12 cellular contexts compared by ENCODE assay signal in the genomic region with DNA sequence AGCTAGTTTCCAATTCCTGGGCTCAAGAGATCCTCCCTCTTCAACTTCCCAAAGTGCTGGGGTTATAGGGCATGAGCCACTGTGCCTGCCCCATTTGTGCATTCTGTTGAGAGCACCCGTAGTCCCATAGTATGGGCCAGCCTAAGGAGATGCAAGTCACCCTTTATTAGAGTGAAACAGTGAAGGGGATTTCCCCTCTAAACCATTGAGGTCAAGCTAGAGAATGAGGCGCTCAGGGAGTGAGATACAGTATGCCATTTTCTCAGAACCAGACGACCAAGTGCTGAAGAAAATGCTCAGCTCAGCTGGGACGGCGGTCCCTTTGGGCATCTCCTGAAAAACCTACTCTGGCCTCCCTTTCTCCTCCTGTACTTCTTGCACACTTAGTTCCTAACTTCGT. TPM values are rescaled to one million over a fixed set of nuclear protein-coding genes. Genes with fewer than 3 reads are reported as not detected.
DNase-seq lines count a peak whose midpoint lies in the region; ATAC-seq, FAIRE-seq and TF ChIP-seq lines count a peak whose summit lies in the region.
"Had no signal": no experiment of that assay in that cellular context is flagged by ENCODE, and none has a peak within 500 bp of the region (broad histone marks: within the 10 kb centered on the region; RNA-seq: fewer than 3 reads in every experiment).

No MANE protein-coding gene starts in this region.

- H2AFZ ChIP-seq in HepG2 (ENCODE audit: low read length): no peak overlapping the region

- peak; percentile 54 for ATAC-seq in GM18870 (IDR thresholded peaks at IDR 0.05; ENCODE audit: unreplicated experiment)
- peak; percentile 59 for ATAC-seq in GM21619 (IDR thresholded peaks at IDR 0.05; ENCODE audit: unreplicated experiment)
- peak; percentile 50 for ATAC-seq in HG03565 (IDR thresholded peaks at IDR 0.05; ENCODE audit: unreplicated experiment)
- peak; percentile 77 to 85 (median 79) for ATAC-seq in natural killer cell
- no peak for ATAC-seq in HepG2
- ATAC-seq: left lobe of liver had no signal

- H3K9me3 ChIP-seq in HepG2 (ENCODE audit: low read length): no peaks in the 10 kb centered on the region

- in situ Hi-C loops in HepG2 (cut with HindIII; ENCODE audit: extremely low pct_ligation_motif_present, low pct_unique_long_range_greater_than_20kb): no loop called here

- no peaks in the 10 kb centered on the region for H3K27me3 Mint-ChIP-seq in natural killer cell (ENCODE audit: low read depth in 2 of 2)

- no peaks in the 10 kb centered on the region for H3K9me3 Mint-ChIP-seq in natural killer cell

- peaks cover 85% of the 10 kb centered on the region for H3K79me2 ChIP-seq in HepG2 (ENCODE audit: insufficient read depth, low read length)

- intact Hi-C loops in natural killer cell (cut with micrococcal nuclease): no loop called here
- intact Hi-C loops in HepG2 (cut with micrococcal nuclease; ENCODE audit: unreplicated experiment): no loop called here

- no TSS peak for BruUV-seq in HepG2 (replicated peaks; lab: Mats Ljungman, UMichigan)

- peaks cover 8% of the 10 kb centered on the region for H3K4me1 ChIP-seq in HepG2 (ENCODE audit: insufficient read depth, low read length)

- 92% methylated on average over 6 of the region's 6 CpGs for WGBS in HepG2 (ENCODE audit: low lambda C conversion rate)

- TF ChIP-seq POLR2A in HepG2 (IDR thresholded peaks at IDR 0.05; ENCODE audit: insufficient read depth in 1 of 2, low read depth in 2 of 2, low read length in 2 of 2): no peak

- POLR2A ChIA-PET in HepG2 (lab: Yijun Ruan, JAX): interaction anchor here (1.2 kb wide), 1 partner anchor 19 kb away, joined by 4 read pairs; the partner anchor contains the start of gene RNF4

- CTCF ChIA-PET in HepG2 (lab: Yijun Ruan, JAX; ENCODE audit: low intra/inter-chr PET ratio, low total read pairs): no interaction called here

- no peak for TF ChIP-seq EP300 in HepG2 (IDR thresholded peaks at IDR 0.05; ENCODE audit: low read depth in 2 of 2, low read length in 2 of 2)
- TF ChIP-seq EP300 in HepG2 (CRISPR knock-in tag; IDR thresholded peaks at IDR 0.05; ENCODE audit: borderline replicate concordance): no peak

- no peak for TF ChIP-seq RAD21 in HepG2 (CRISPR knock-in tag; IDR thresholded peaks at IDR 0.05)

- H3K4me3 Mint-ChIP-seq in natural killer cell: peak overlapping the region; percentile 25

- peaks cover 9 to 37% of the 10 kb centered on the region in 2 experiments; a peak in 4 of 5 replicates for H3K36me3 ChIP-seq in HepG2 (replicated peaks in 1 of 2; ENCODE audit: control insufficient read depth in 1 of 2, insufficient read depth in 2 of 2, low read length in 2 of 2)

- DNase-seq in natural killer cell: no peak
- no peak for DNase-seq in HepG2 (ENCODE audit: low spot score)
- DNase-seq in activated gamma-delta T cell treated with Interleukin-2 at 50 U/mL for 16 hours: no peak
- no peak for DNase-seq in SKM-1 treated with dmso at 0.1 percent for 144 hours (lab: John Stamatoyannopoulos, UW; ENCODE audit: unreplicated experiment)
- DNase-seq: activated gamma-delta T cell, NCI-H187 had no signal

- H3K36me3 Mint-ChIP-seq in natural killer cell: peaks cover 10% of the 10 kb centered on the region

- TF ChIP-seq CTCF in natural killer cell (IDR thresholded peaks at IDR 0.05): no peak
- TF ChIP-seq CTCF in HepG2 (CRISPR knock-in tag; IDR thresholded peaks at IDR 0.05): no peak

- H4K20me1 ChIP-seq in HepG2 (ENCODE audit: insufficient read depth, low read length): peaks cover 46% of the 10 kb centered on the region

- H3K27ac Mint-ChIP-seq in natural killer cell: peak overlapping the region; percentile 87 to 96

- H3K9ac ChIP-seq in HepG2 (ENCODE audit: insufficient read depth, low read depth, low read length): no peak overlapping the region

- no peaks in the 10 kb centered on the region for H3K27me3 ChIP-seq in HepG2 (ENCODE audit: control insufficient read depth in 1 of 2, insufficient read depth in 2 of 2, low read length in 2 of 2)

- no peak for FAIRE-seq in HepG2 (lab: Jason Lieb, UNC)
- FAIRE-seq: endothelial cell of umbilical vein had no signal

- no peak overlapping the region for H3K4me2 ChIP-seq in HepG2 (ENCODE audit: low read depth, low read length)

- peaks cover 70 to 73% of the 10 kb centered on the region in 2 donors for H3K4me1 Mint-ChIP-seq in natural killer cell

- no peak overlapping the region for H3K4me3 ChIP-seq in HepG2 (replicated peaks in 1 of 3; ENCODE audit: insufficient read depth in 1 of 3, low read depth in 2 of 3, low read length in 3 of 3)
- H3K4me3 ChIP-seq: SK-N-MC had no signal

- no peak overlapping the region for H3K27ac ChIP-seq in HepG2 (ENCODE audit: extremely low read length, insufficient read depth, low read length)
- H3K27ac ChIP-seq: SK-N-MC had no signal

TF ChIP-seq in HepG2, 621 proteins besides CTCF, POLR2A, EP300 and RAD21 (continues in another document):
- TF ChIP-seq TGIF2 (CRISPR knock-in tag; IDR thresholded peaks at IDR 0.05) (no peak), HDAC6 (IDR thresholded peaks at IDR 0.05; ENCODE audit: low read depth, low read length) (no peak), ZNF205 (CRISPR knock-in tag; IDR thresholded peaks at IDR 0.05) (no peak)

RNA-seq across cellular contexts. Expression of gene RNF4, which starts 18.7 kb away (rescaled TPM):
- total RNA-seq in natural killer cell (100 to 1,000 TPM; 103 to 130 (median 123) TPM), HepG2 (2016; rRNA removed; fragmentation: Illumina TruSeq; extraction: Trizol) (38.1 and 46.7 TPM in 2 replicates)
- total RNA-seq in HepG2 (2016; cell fraction: cytosol; rRNA removed; fragmentation: Illumina TruSeq; extraction: Trizol; ENCODE audit: low read depth): 16.3 and 17.2 TPM in 2 replicates
- total RNA-seq in HepG2 (2016; cell fraction: insoluble cytoplasmic fraction; rRNA removed; fragmentation: Illumina TruSeq; extraction: Trizol): 36.0 and 47.6 TPM in 2 replicates
- 24.2 and 25.2 TPM in 2 replicates for total RNA-seq in HepG2 (2016; cell fraction: membrane; rRNA removed; fragmentation: Illumina TruSeq; extraction: Trizol)
- 34.8 and 37.0 TPM in 2 replicates for total RNA-seq in HepG2 (2016; cell fraction: nucleus; rRNA removed; fragmentation: Illumina TruSeq; extraction: Trizol)
- polyA plus RNA-seq in HepG2 (2011; rRNA removed): 40.3 and 45.1 TPM in 2 replicates
- 34.5 and 42.3 TPM in 2 replicates for polyA plus RNA-seq in HepG2 (2011; cell fraction: cytosol; rRNA removed)
- 33.3 and 33.4 TPM in 2 replicates for polyA plus RNA-seq in HepG2 (2011; cell fraction: nucleus; rRNA removed)
- polyA plus RNA-seq in HepG2 (2012): 27.9 and 28.2 TPM in 2 replicates
- polyA plus RNA-seq in HepG2 (2016; cell fraction: cytosol; fragmentation: Illumina TruSeq; extraction: Trizol; ENCODE audit: low read depth): 3.3 and 5.5 TPM in 2 replicates
- 45.3 and 46.1 TPM in 2 replicates for polyA plus RNA-seq in HepG2 (2016; cell fraction: insoluble cytoplasmic fraction; fragmentation: Illumina TruSeq; extraction: Trizol; ENCODE audit: low read depth)
- polyA plus RNA-seq in HepG2 (2016; cell fraction: membrane; fragmentation: Illumina TruSeq; extraction: Trizol; ENCODE audit: low read depth): 12.0 and 14.1 TPM in 2 replicates
- polyA plus RNA-seq in HepG2 (2016; cell fraction: nucleus; fragmentation: Illumina TruSeq; extraction: Trizol; ENCODE audit: insufficient read depth, low read depth): 33.1 and 33.8 TPM in 2 replicates
- polyA minus RNA-seq in HepG2 (2011; rRNA and poly(A)+ RNA removed; ENCODE audit: low replicate concordance): 65.3 and 74.2 TPM in 2 replicates
- 36.1 and 36.8 TPM in 2 replicates for polyA minus RNA-seq in HepG2 (2011; cell fraction: cytosol; rRNA and poly(A)+ RNA removed)
- polyA minus RNA-seq in HepG2 (2011; cell fraction: nucleus; rRNA and poly(A)+ RNA removed): 55.2 and 60.3 TPM in 2 replicates

RNA-seq across cellular contexts. Expression of gene FAM193A, which starts 48.8 kb away (rescaled TPM):
- total RNA-seq in natural killer cell: 10 to 100 TPM; 39.4 to 49.3 (median 48.1) TPM
- 7.2 and 8.7 TPM in 2 replicates for total RNA-seq in HepG2 (2016; rRNA removed; fragmentation: Illumina TruSeq; extraction: Trizol)
- 10.0 and 11.2 TPM in 2 replicates for total RNA-seq in HepG2 (2016; cell fraction: cytosol; rRNA removed; fragmentation: Illumina TruSeq; extraction: Trizol; ENCODE audit: low read depth)
- 6.1 and 8.2 TPM in 2 replicates for total RNA-seq in HepG2 (2016; cell fraction: insoluble cytoplasmic fraction; rRNA removed; fragmentation: Illumina TruSeq; extraction: Trizol)
- 9.2 and 9.9 TPM in 2 replicates for total RNA-seq in HepG2 (2016; cell fraction: membrane; rRNA removed; fragmentation: Illumina TruSeq; extraction: Trizol)
- total RNA-seq in HepG2 (2016; cell fraction: nucleus; rRNA removed; fragmentation: Illumina TruSeq; extraction: Trizol): 12.3 and 15.0 TPM in 2 replicates
- 5.7 and 6.0 TPM in 2 replicates for polyA plus RNA-seq in HepG2 (2011; rRNA removed)
- 3.9 and 4.1 TPM in 2 replicates for polyA plus RNA-seq in HepG2 (2011; cell fraction: cytosol; rRNA removed)
- 19.7 and 23.8 TPM in 2 replicates for polyA plus RNA-seq in HepG2 (2011; cell fraction: nucleus; rRNA removed)
- polyA plus RNA-seq in HepG2 (2012): 10.7 and 11.2 TPM in 2 replicates
- polyA plus RNA-seq in HepG2 (2016; cell fraction: cytosol; fragmentation: Illumina TruSeq; extraction: Trizol; ENCODE audit: low read depth): 1.3 and 1.9 TPM in 2 replicates
- polyA plus RNA-seq in HepG2 (2016; cell fraction: insoluble cytoplasmic fraction; fragmentation: Illumina TruSeq; extraction: Trizol; ENCODE audit: low read depth): 6.5 and 8.6 TPM in 2 replicates
- polyA plus RNA-seq in HepG2 (2016; cell fraction: membrane; fragmentation: Illumina TruSeq; extraction: Trizol; ENCODE audit: low read depth): 3.8 and 4.2 TPM in 2 replicates
- 32.1 and 35.7 TPM in 2 replicates for polyA plus RNA-seq in HepG2 (2016; cell fraction: nucleus; fragmentation: Illumina TruSeq; extraction: Trizol; ENCODE audit: insufficient read depth, low read depth)
- 12.2 and 18.8 TPM in 2 replicates for polyA minus RNA-seq in HepG2 (2011; rRNA and poly(A)+ RNA removed; ENCODE audit: low replicate concordance)
- polyA minus RNA-seq in HepG2 (2011; cell fraction: cytosol; rRNA and poly(A)+ RNA removed): 10.0 and 11.0 TPM in 2 replicates
- 28.3 and 28.6 TPM in 2 replicates for polyA minus RNA-seq in HepG2 (2011; cell fraction: nucleus; rRNA and poly(A)+ RNA removed)
